Comparison of ENCODE assay signal across 11 cellular contexts in genomic region chr5:96175090-96175489, GRCh38.
DNase-seq lines count a peak whose midpoint lies in the region; FAIRE-seq and TF ChIP-seq lines count a peak whose summit lies in the region.
"Had no signal": no experiment of that assay in that cellular context is flagged by ENCODE, and none has a peak within 500 bp of the region (broad histone marks: within the 10 kb centered on the region; RNA-seq: fewer than 3 reads in every experiment).

No MANE protein-coding gene starts in this region.

- intact Hi-C loops in CD4-positive, alpha-beta memory T cell (cut with micrococcal nuclease) = no loop called here

- DNase-seq in BE2C = no peak
- peak; percentile 47 for DNase-seq in HCEC 1CT
- DNase-seq in RKO (ENCODE audit: low spot score) = peak; percentile 57
- DNase-seq in glutamatergic neuron = no peak
- no peak for DNase-seq in NCI-H2029 (lab: John Stamatoyannopoulos, UW)
- no peak for DNase-seq in NCI-H187 (lab: John Stamatoyannopoulos, UW)
- no peak for DNase-seq in urothelium cell line (ENCODE audit: low spot score)
- DNase-seq in CD4-positive, alpha-beta memory T cell = no peak
- DNase-seq: activated CD8-positive, alpha-beta memory T cell treated with anti-CD3 and anti-CD28 coated beads, Interleukin-2, amount 50 U/mL, for 48 hours; DMS153; posterior cingulate gyrus had no signal

- POLR2A ChIA-PET in CD4-positive, alpha-beta memory T cell (lab: Charles Lee; ENCODE audit: partially characterized antibody) = no interaction called here

- H3K27ac Mint-ChIP-seq in glutamatergic neuron (ENCODE audit: unreplicated experiment) = no peak overlapping the region
- no peak overlapping the region for H3K27ac Mint-ChIP-seq in CD4-positive, alpha-beta memory T cell

- no peaks in the 10 kb centered on the region for H3K4me1 ChIP-seq in BE2C
- H3K4me1 ChIP-seq in CD4-positive, alpha-beta memory T cell (ENCODE audit: insufficient read depth, low read length) = no peaks in the 10 kb centered on the region

- H3K36me3 ChIP-seq in BE2C = no peaks in the 10 kb centered on the region
- no peaks in the 10 kb centered on the region for H3K36me3 ChIP-seq in CD4-positive, alpha-beta memory T cell (ENCODE audit: insufficient read depth, low read length)

- CTCF ChIA-PET in CD4-positive, alpha-beta memory T cell (lab: Charles Lee; ENCODE audit: partially characterized antibody) = interaction anchor here (1.2 kb wide), 1 partner anchor 9 kb away, joined by 3 read pairs; no protein-coding TSS in a partner anchor

- H3K27me3 Mint-ChIP-seq in glutamatergic neuron (ENCODE audit: unreplicated experiment) = no peaks in the 10 kb centered on the region
- H3K27me3 Mint-ChIP-seq in CD4-positive, alpha-beta memory T cell = peaks cover 4 to 6% of the 10 kb centered on the region in 2 donors

- peaks cover 2% of the 10 kb centered on the region for H3K9me3 Mint-ChIP-seq in glutamatergic neuron (ENCODE audit: unreplicated experiment)
- no peaks in the 10 kb centered on the region for H3K9me3 Mint-ChIP-seq in CD4-positive, alpha-beta memory T cell

- H3K9me3 ChIP-seq in BE2C = no peaks in the 10 kb centered on the region
- H3K9me3 ChIP-seq in CD4-positive, alpha-beta memory T cell (ENCODE audit: control insufficient read depth in 1 of 2, low read length in 2 of 2) = no peaks in the 10 kb centered on the region

- H3K27ac ChIP-seq in CD4-positive, alpha-beta memory T cell (ENCODE audit: low read depth, low read length) = no peak overlapping the region

- FAIRE-seq in urothelium cell line (lab: Jason Lieb, UNC) = no peak

- no peaks in the 10 kb centered on the region for H3K27me3 ChIP-seq in BE2C
- no peaks in the 10 kb centered on the region for H3K27me3 ChIP-seq in CD4-positive, alpha-beta memory T cell (ENCODE audit: insufficient read depth, low read length)

- H3K4me3 Mint-ChIP-seq in glutamatergic neuron (ENCODE audit: unreplicated experiment) = no peak overlapping the region
- no peak overlapping the region for H3K4me3 Mint-ChIP-seq in CD4-positive, alpha-beta memory T cell

- no peaks in the 10 kb centered on the region for H3K36me3 Mint-ChIP-seq in glutamatergic neuron (ENCODE audit: unreplicated experiment)
- no peaks in the 10 kb centered on the region for H3K36me3 Mint-ChIP-seq in CD4-positive, alpha-beta memory T cell

- H3K4me1 Mint-ChIP-seq in glutamatergic neuron (ENCODE audit: low read depth, unreplicated experiment) = no peaks in the 10 kb centered on the region
- H3K4me1 Mint-ChIP-seq in CD4-positive, alpha-beta memory T cell = peaks cover 0 to 1% (median 0%) of the 10 kb centered on the region in 4 donors

- TF ChIP-seq CTCF in BE2C (IDR thresholded peaks at IDR 0.05; ENCODE audit: low read depth, low read length) = peak; percentile 45
- peak; percentile 68 for TF ChIP-seq CTCF in glutamatergic neuron (IDR thresholded peaks at IDR 0.05; ENCODE audit: partially characterized antibody, unreplicated experiment)

- no peak overlapping the region for H3K4me3 ChIP-seq in BE2C (ENCODE audit: low read depth, low read length)
- no peak overlapping the region for H3K4me3 ChIP-seq in CD4-positive, alpha-beta memory T cell (ENCODE audit: low read length in 2 of 2)

Comparison
In these comparisons a context has a peak if more than half of its experiments do, and no peak if none do; other contexts are left out.
1. DNase-seq: peak in HCEC 1CT (single experiment) and RKO (single experiment); none in BE2C (single experiment), glutamatergic neuron (single experiment), NCI-H2029 (single experiment), NCI-H187 (0 of 2), urothelium cell line (single experiment) and CD4-positive, alpha-beta memory T cell (0 of 5).